ENCODE assay signal across 13 cellular contexts in the genomic region with DNA sequence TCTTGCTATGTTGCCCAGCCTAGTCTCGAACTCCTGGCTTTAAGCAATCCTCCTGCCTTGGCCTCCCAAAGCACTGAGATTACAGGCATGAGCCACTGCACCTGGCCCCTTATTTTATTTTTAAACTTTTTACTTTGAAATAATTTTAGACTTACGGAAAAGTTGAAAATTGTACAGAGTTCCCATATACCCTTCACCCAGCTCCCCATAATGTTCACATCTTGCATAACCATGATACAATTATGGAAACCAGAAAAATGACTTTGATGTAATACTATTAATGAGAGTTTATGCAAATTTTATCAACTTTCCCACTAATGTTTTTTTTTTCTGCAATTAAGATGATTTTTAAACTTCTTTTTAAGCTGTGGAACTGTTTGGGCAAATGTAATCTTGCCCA.
"Had no signal": no experiment of that assay in that cellular context is flagged by ENCODE, and none has a peak within 500 bp of the region (broad histone marks: within the 10 kb centered on the region; RNA-seq: fewer than 3 reads in every experiment).

No MANE protein-coding gene starts in this region.

- H3K27ac ChIP-seq: colonic mucosa, coronary artery, dorsolateral prefrontal cortex, epithelial cell of prostate, esophagus muscularis mucosa, esophagus squamous epithelium, foreskin keratinocyte, gastrocnemius medialis, gastroesophageal sphincter, heart left ventricle, heart right ventricle had no signal

- H3K4me3 ChIP-seq: colonic mucosa, coronary artery, dorsolateral prefrontal cortex, esophagus muscularis mucosa, esophagus squamous epithelium, gastrocnemius medialis, gastroesophageal sphincter, heart left ventricle, heart right ventricle had no signal

- H3K36me3 ChIP-seq: colonic mucosa, esophagus muscularis mucosa, esophagus squamous epithelium, gastrocnemius medialis, gastroesophageal sphincter, heart left ventricle, heart right ventricle had no signal

- H3K9me3 ChIP-seq: colonic mucosa, esophagus muscularis mucosa, esophagus squamous epithelium, gastrocnemius medialis, gastroesophageal sphincter, heart left ventricle, heart right ventricle had no signal

- ATAC-seq: effector memory CD8-positive, alpha-beta T cell; esophagus mucosa; foreskin keratinocyte; gastrocnemius medialis; gastroesophageal sphincter; heart left ventricle; heart right ventricle had no signal

- H3K4me1 ChIP-seq: colonic mucosa, esophagus muscularis mucosa, esophagus squamous epithelium, foreskin keratinocyte, gastroesophageal sphincter, heart left ventricle had no signal
